20 cellular contexts compared by ENCODE assay signal in genomic region chr19:4359627-4360000, GRCh38. TPM values are rescaled to one million over a fixed set of nuclear protein-coding genes. Genes with fewer than 3 reads are reported as not detected.
DNase-seq lines count a peak whose midpoint lies in the region; ATAC-seq and TF ChIP-seq lines count a peak whose summit lies in the region.
"Had no signal": no experiment of that assay in that cellular context is flagged by ENCODE, and none has a peak within 500 bp of the region (broad histone marks: within the 10 kb centered on the region; RNA-seq: fewer than 3 reads in every experiment).

No MANE protein-coding gene starts in this region.

- no TSS peak for BruUV-seq in Panc1 (replicated peaks; lab: Mats Ljungman, UMichigan)

- DNase-seq in Panc1 (ENCODE audit: low read depth, low spot score) (no peak), hepatocyte (ENCODE audit: low spot score) (no peak), spleen (peak; percentile 64)
- DNase-seq: activated CD4-positive, alpha-beta T cell treated with anti-CD3 and anti-CD28 coated beads for 4 hours; brain microvascular endothelial cell; DMS79; head of caudate nucleus; left ventricle myocardium inferior; NCI-H1092 treated with DMSO at 0.1 percent for 48 hours; NCI-H2081 treated with DMSO at 0.1 percent for 48 hours; NCI-H446; nephron progenitor cell; Peyer's patch; psoas muscle; stimulated activated CD4-positive, alpha-beta T cell treated with anti-CD3 and anti-CD28 coated beads, Interleukin-4, amount 100 ng/mL, for 4 hours; trophoblast cell had no signal

- ATAC-seq in Panc1 (peak; percentile 40), HG02970 (IDR thresholded peaks at IDR 0.05; ENCODE audit: low FRiP score, unreplicated experiment) (no peak), HG02981 (IDR thresholded peaks at IDR 0.05; ENCODE audit: unreplicated experiment) (no peak)
- ATAC-seq: psoas muscle had no signal

- H3K79me2 ChIP-seq in hepatocyte = no peaks in the 10 kb centered on the region

- peaks cover 26% of the 10 kb centered on the region for H3K4me1 ChIP-seq in Panc1 (ENCODE audit: control insufficient read depth, insufficient read depth, low read length)
- peaks cover 20% of the 10 kb centered on the region for H3K4me1 ChIP-seq in hepatocyte (ENCODE audit: insufficient read depth)
- peaks cover 0 to 6% (median 0%) of the 10 kb centered on the region in 6 donors for H3K4me1 ChIP-seq in spleen
- H3K4me1 ChIP-seq: left ventricle myocardium inferior, Peyer's patch, psoas muscle, SJSA1 had no signal

- H4K20me1 ChIP-seq in hepatocyte (ENCODE audit: insufficient read depth, poor library complexity, severe bottlenecking) = no peaks in the 10 kb centered on the region

- no peaks in the 10 kb centered on the region for H3K9me2 ChIP-seq in hepatocyte (replicated peaks; ENCODE audit: insufficient read depth)

- in situ Hi-C loops in Panc1 (cut with HindIII; ENCODE audit: low pct_unique_long_range_greater_than_20kb, low sequenced_read_pairs) = no loop called here

- CTCF ChIA-PET in Panc1 (lab: Charles Lee) = interaction anchor here (0.5 kb wide), 1 partner anchor 97 kb away, joined by 7 read pairs; no protein-coding TSS in a partner anchor

- H3K27ac ChIP-seq in Panc1 (ENCODE audit: low read length) (peak overlapping the region; percentile 61; the same call in 1 of the 2 replicates), hepatocyte (peak overlapping the region; percentile 75), spleen (no peak overlapping the region)
- H3K27ac ChIP-seq: brain microvascular endothelial cell, coronary artery, left ventricle myocardium inferior, psoas muscle, SJSA1 had no signal

- intact Hi-C loops in Panc1 (cut with micrococcal nuclease; ENCODE audit: unreplicated experiment) (no loop called here), spleen (cut with DNase I; ENCODE audit: low total_unique reads) (no loop called here)

- H3K9me3 ChIP-seq in Panc1 (ENCODE audit: control insufficient read depth, insufficient read depth, low read depth, low read length) (no peaks in the 10 kb centered on the region), hepatocyte (ENCODE audit: low read depth) (no peaks in the 10 kb centered on the region), spleen (no peaks in the 10 kb centered on the region)
- H3K9me3 ChIP-seq: left ventricle myocardium inferior, Peyer's patch, psoas muscle, SJSA1 had no signal

- H2AFZ ChIP-seq in hepatocyte = no peak overlapping the region

- H3K36me3 ChIP-seq in Panc1 (ENCODE audit: control insufficient read depth, insufficient read depth, low read length) (no peaks in the 10 kb centered on the region), hepatocyte (replicated peaks; ENCODE audit: insufficient read depth, low read depth) (no peaks in the 10 kb centered on the region), spleen (peaks cover 4 to 98% (median 68%) of the 10 kb centered on the region in 6 donors)

- POLR2A ChIA-PET in Panc1 (lab: Charles Lee) = no interaction called here

- 80% methylated on average over 13 of the region's 13 CpGs for WGBS in hepatocyte (ENCODE audit: low lambda C conversion rate, missing lambda C conversion rate)
- 86 to 89% (median 89%) methylated on average over 7 to 13 of the region's 13 CpGs for WGBS in spleen, 5 donors

- TF ChIP-seq CTCF in Panc1 (IDR thresholded peaks at IDR 0.05) (no peak), hepatocyte (IDR thresholded peaks at IDR 0.05; ENCODE audit: poor library complexity) (no peak), spleen (IDR thresholded peaks at IDR 0.05 in 8 of 11, conservative IDR thresholded peaks at IDR 0.05 in 3 of 11) (no peak)

- H3K4me2 ChIP-seq in hepatocyte = no peak overlapping the region

- no peak for TF ChIP-seq POLR2A in spleen (IDR thresholded peaks at IDR 0.05)

- H3K4me3 ChIP-seq in Panc1 (ENCODE audit: low read depth in 2 of 2, low read length in 2 of 2) = no peak overlapping the region
- H3K4me3 ChIP-seq in hepatocyte = no peak overlapping the region
- no peak overlapping the region for H3K4me3 ChIP-seq in spleen
- H3K4me3 ChIP-seq: coronary artery, left ventricle myocardium inferior, Peyer's patch, psoas muscle, SJSA1 had no signal

- no peaks in the 10 kb centered on the region for H3K27me3 ChIP-seq in Panc1 (ENCODE audit: control insufficient read depth, insufficient read depth, low read length)
- no peaks in the 10 kb centered on the region for H3K27me3 ChIP-seq in hepatocyte
- no peaks in the 10 kb centered on the region for H3K27me3 ChIP-seq in spleen (replicated peaks in 1 of 7)
- H3K27me3 ChIP-seq: brain microvascular endothelial cell, Peyer's patch, SJSA1 had no signal

RNA-seq across cellular contexts. Expression of gene MPND, which starts 16.3 kb away (rescaled TPM):
- 22.9 TPM for total RNA-seq in Panc1 (2021; ENCODE audit: unreplicated experiment)
- polyA plus RNA-seq in Panc1 (2012; ENCODE audit: insufficient read length) = 44.9 TPM
- 11.2 and 16.6 TPM in 2 replicates for total RNA-seq in hepatocyte
- polyA plus RNA-seq in hepatocyte = 17.0 and 21.9 TPM in 2 replicates
- 10 to 100 TPM in 4 of 7 donors, 1 to 10 TPM in 3; 6.4 to 24.2 (median 13.8) TPM for total RNA-seq in spleen
- 10 to 100 TPM; 17.1 to 24.0 (median 17.9) TPM for polyA plus RNA-seq in spleen

RNA-seq across cellular contexts. Expression of gene STAP2, which starts 21.0 kb away (rescaled TPM):
- total RNA-seq in Panc1 (2021; ENCODE audit: unreplicated experiment) = 10.0 TPM
- 21.6 TPM for polyA plus RNA-seq in Panc1 (2012; ENCODE audit: insufficient read length)
- total RNA-seq in hepatocyte = 27.5 and 28.1 TPM in 2 replicates
- 34.4 and 45.2 TPM in 2 replicates for polyA plus RNA-seq in hepatocyte
- total RNA-seq in spleen = 1 to 10 TPM in 4 of 7 donors, under 1 TPM in 2, not detected in 1; 0.79 to 5.1 (median 1.6) TPM
- 1 to 10 TPM; 2.1 to 2.9 (median 2.5) TPM for polyA plus RNA-seq in spleen

RNA-seq across cellular contexts. Expression of gene SH3GL1, which starts 40.7 kb away (rescaled TPM):
- total RNA-seq in Panc1 (2021; ENCODE audit: unreplicated experiment) = 57.1 TPM
- polyA plus RNA-seq in Panc1 (2012; ENCODE audit: insufficient read length) = 72.4 TPM
- total RNA-seq in hepatocyte = 71.8 and 81.7 TPM in 2 replicates
- polyA plus RNA-seq in hepatocyte = 111 and 114 TPM in 2 replicates
- total RNA-seq in spleen = 10 to 100 TPM; 37.2 to 77.4 (median 66.2) TPM
- 10 to 100 TPM; 26.1 to 44.0 (median 31.3) TPM for polyA plus RNA-seq in spleen

RNA-seq across cellular contexts. Expression of gene CHAF1A, which starts 42.8 kb away (rescaled TPM):
- total RNA-seq in Panc1 (2021; ENCODE audit: unreplicated experiment) = 45.4 TPM
- 23.8 TPM for polyA plus RNA-seq in Panc1 (2012; ENCODE audit: insufficient read length)
- total RNA-seq in hepatocyte = 5.5 and 6.2 TPM in 2 replicates
- polyA plus RNA-seq in hepatocyte = 6.5 and 11.1 TPM in 2 replicates
- 10 to 100 TPM in 5 of 7 donors, 1 to 10 TPM in 2; 9.4 to 17.9 (median 10.6) TPM for total RNA-seq in spleen
- polyA plus RNA-seq in spleen = 1 to 10 TPM; 3.8 to 7.4 (median 5.7) TPM

RNA-seq across cellular contexts. Expression of gene FSD1, which starts 55.2 kb away (rescaled TPM):
- total RNA-seq in Panc1 (2021; ENCODE audit: unreplicated experiment) = 12.1 TPM
- polyA plus RNA-seq in Panc1 (2012; ENCODE audit: insufficient read length) = 31.9 TPM
- 1.2 and 6.3 TPM in 2 replicates for total RNA-seq in hepatocyte
- 2.4 and 2.8 TPM in 2 replicates for polyA plus RNA-seq in hepatocyte
- 1 to 10 TPM in 6 of 7 donors, under 1 TPM in 1; 0.80 to 6.6 (median 2.0) TPM for total RNA-seq in spleen
- polyA plus RNA-seq in spleen = 1 to 10 TPM; 2.3 to 3.0 (median 2.5) TPM
- total RNA-seq: left ventricle myocardium inferior, psoas muscle had no signal

Comparison
In these comparisons a context has a peak if more than half of its experiments do, and no peak if none do; other contexts are left out.
1. H3K27ac ChIP-seq: peak in Panc1 (single experiment) and hepatocyte (single experiment); none in spleen (0 of 8).